Comparison of ENCODE assay signal across 8 cellular contexts in the genomic region with DNA sequence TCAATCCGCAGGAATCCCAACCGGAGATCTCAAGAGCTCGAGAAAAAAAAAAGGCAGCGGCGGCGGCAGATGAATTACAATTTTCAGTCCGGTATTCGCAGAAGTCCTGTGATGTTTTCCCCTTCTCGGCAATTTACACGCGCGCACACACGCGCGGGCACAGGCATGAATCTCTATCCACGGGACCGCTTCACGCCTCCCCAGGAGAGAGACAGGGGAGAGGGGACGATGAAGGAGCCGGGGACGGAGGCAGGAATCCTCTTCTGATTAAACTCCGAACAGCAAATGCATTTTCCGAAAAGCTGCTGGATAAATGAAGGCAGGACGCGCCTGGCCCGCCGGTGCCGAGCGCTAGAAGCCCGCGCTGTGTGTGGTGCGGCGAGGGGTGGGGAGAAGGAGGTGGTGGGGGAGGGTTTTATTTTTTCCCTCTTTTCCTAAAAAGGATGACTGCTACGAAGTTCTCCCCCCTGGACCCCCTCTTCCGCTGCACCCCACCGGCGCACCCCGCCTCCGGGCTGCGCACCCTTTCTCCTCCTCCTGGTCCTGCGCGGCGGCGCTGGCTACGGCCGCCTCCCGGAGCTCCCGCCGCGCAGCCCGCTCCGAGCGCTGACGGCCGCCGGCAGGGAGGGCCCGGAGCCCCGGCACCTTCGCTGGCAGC. TPM values are rescaled to one million over a fixed set of nuclear protein-coding genes. Genes with fewer than 3 reads are reported as not detected.
DNase-seq lines count a peak whose midpoint lies in the region; ATAC-seq and TF ChIP-seq lines count a peak whose summit lies in the region.

A gene (minus strand): TSS at position 387 of the 658 bp plus-strand sequence.

- no peaks in the 10 kb centered on the region for H3K9me3 ChIP-seq in ES-I3 (ENCODE audit: control insufficient read depth, insufficient read depth, low read length)
- H3K9me3 ChIP-seq in mucosa of descending colon = no peaks in the 10 kb centered on the region
- no peaks in the 10 kb centered on the region for H3K9me3 ChIP-seq in tibial artery

- CTCF ChIA-PET in WTC11 (lab: Charles Lee) = interaction anchor here (0.7 to 2.2 kb wide), 7 partner anchors 20 to 303 kb away, joined by 3 to 16 read pairs (median 4); no protein-coding TSS in a partner anchor

- no peaks in the 10 kb centered on the region for H3K36me3 Mint-ChIP-seq in WTC11

- H3K27me3 Mint-ChIP-seq in WTC11 (ENCODE audit: low read depth) = peaks cover 41% of the 10 kb centered on the region

- peak within 1 kb of the TSS; percentile 83 to 91 for H3K27ac ChIP-seq in tibial artery

- H3K36me3 ChIP-seq in ES-I3 (ENCODE audit: insufficient read depth, low read length) = no peaks in the 10 kb centered on the region
- no peaks in the 10 kb centered on the region for H3K36me3 ChIP-seq in mucosa of descending colon (ENCODE audit: low read depth)
- no peaks in the 10 kb centered on the region for H3K36me3 ChIP-seq in tibial artery

- H3K4me1 Mint-ChIP-seq in WTC11 = peaks cover 24% of the 10 kb centered on the region

- TF ChIP-seq CTCF in WTC11 (IDR thresholded peaks at IDR 0.05) = no peak
- TF ChIP-seq CTCF in epithelial cell of proximal tubule (conservative IDR thresholded peaks at IDR 0.05; ENCODE audit: low read depth, low read length) = no peak
- no peak for TF ChIP-seq CTCF in mucosa of descending colon (IDR thresholded peaks at IDR 0.05)
- TF ChIP-seq CTCF in tibial artery (IDR thresholded peaks at IDR 0.05) = no peak

- H3K4me1 ChIP-seq in ES-I3 (ENCODE audit: insufficient read depth, low read length) = peaks cover 4% of the 10 kb centered on the region
- H3K4me1 ChIP-seq in mucosa of descending colon (ENCODE audit: low read depth) = no peaks in the 10 kb centered on the region
- H3K4me1 ChIP-seq in tibial artery = peaks cover 0 to 57% (median 30%) of the 10 kb centered on the region in 4 donors

- H3K9me3 Mint-ChIP-seq in WTC11 = no peaks in the 10 kb centered on the region

- ATAC-seq in GM21737 (IDR thresholded peaks at IDR 0.05; ENCODE audit: unreplicated experiment) = peak; percentile 15
- peak; percentile 14 for ATAC-seq in WTC11
- ATAC-seq in mucosa of descending colon = peak; percentile 21

- H3K4me3 ChIP-seq in epithelial cell of proximal tubule (ENCODE audit: low read depth, low read length) (peak within 1 kb of the TSS; percentile 81), mucosa of descending colon (peak within 1 kb of the TSS; percentile 48), tibial artery (peak within 1 kb of the TSS; percentile 70 to 85)

- DNase-seq in M059J (ENCODE audit: low read depth) (peak; percentile 26), WTC11 (ENCODE audit: low spot score) (peak; percentile 43), epithelial cell of proximal tubule (ENCODE audit: low read depth) (no peak), mucosa of descending colon (peak in 1 of 3 donors; percentile 46), tibial artery (peak; percentile 41 to 73), SK-N-DZ (ENCODE audit: low spot score) (no peak)

- no peak within 1 kb of the TSS for H3K27ac Mint-ChIP-seq in WTC11

- POLR2A ChIA-PET in WTC11 (lab: Charles Lee) = interaction anchor here (1.2 kb wide), 1 partner anchor 294 kb away, joined by 4 read pairs; no protein-coding TSS in a partner anchor

- peak within 1 kb of the TSS; percentile 76 for H3K9ac ChIP-seq in ES-I3 (ENCODE audit: low read depth, low read length)

- intact Hi-C loops in mucosa of descending colon (cut with DNase I, micrococcal nuclease) = loop anchor here (5.0 to 10.0 kb wide), 5 partner anchors 65 to 307 kb away; no protein-coding TSS in a partner anchor
- intact Hi-C loops in tibial artery (cut with DNase I; ENCODE audit: low total_unique reads) = loop anchor here (2.0 to 5.0 kb wide), 4 partner anchors 51 to 302 kb away; no protein-coding TSS in a partner anchor

- no peaks in the 10 kb centered on the region for H3K27me3 ChIP-seq in tibial artery

- H3K4me3 Mint-ChIP-seq in WTC11 = peak within 1 kb of the TSS; percentile 91

TF ChIP-seq in WTC11, 78 proteins besides CTCF, POLR2A, EP300 and RAD21:
- TF ChIP-seq RELA (CRISPR knock-in tag; IDR thresholded peaks at IDR 0.05; ENCODE audit: borderline replicate concordance) (no peak), ELF4 (CRISPR knock-in tag; IDR thresholded peaks at IDR 0.05; ENCODE audit: low read depth) (no peak), CBFB (CRISPR knock-in tag; IDR thresholded peaks at IDR 0.05; ENCODE audit: low read depth) (no peak), IRF2 (CRISPR knock-in tag; IDR thresholded peaks at IDR 0.05; ENCODE audit: borderline replicate concordance, low read depth) (no peak), ZBTB21 (CRISPR knock-in tag; IDR thresholded peaks at IDR 0.05; ENCODE audit: borderline replicate concordance) (no peak), EMX1 (CRISPR knock-in tag; IDR thresholded peaks at IDR 0.05) (no peak)
- TF ChIP-seq, protein P1, sequence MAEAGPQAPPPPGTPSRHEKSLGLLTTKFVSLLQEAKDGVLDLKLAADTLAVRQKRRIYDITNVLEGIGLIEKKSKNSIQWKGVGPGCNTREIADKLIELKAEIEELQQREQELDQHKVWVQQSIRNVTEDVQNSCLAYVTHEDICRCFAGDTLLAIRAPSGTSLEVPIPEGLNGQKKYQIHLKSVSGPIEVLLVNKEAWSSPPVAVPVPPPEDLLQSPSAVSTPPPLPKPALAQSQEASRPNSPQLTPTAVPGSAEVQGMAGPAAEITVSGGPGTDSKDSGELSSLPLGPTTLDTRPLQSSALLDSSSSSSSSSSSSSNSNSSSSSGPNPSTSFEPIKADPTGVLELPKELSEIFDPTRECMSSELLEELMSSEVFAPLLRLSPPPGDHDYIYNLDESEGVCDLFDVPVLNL (CRISPR knock-in tag; IDR thresholded peaks at IDR 0.05; ENCODE audit: borderline replicate concordance, low read depth) = no peak
- TF ChIP-seq, protein P2, sequence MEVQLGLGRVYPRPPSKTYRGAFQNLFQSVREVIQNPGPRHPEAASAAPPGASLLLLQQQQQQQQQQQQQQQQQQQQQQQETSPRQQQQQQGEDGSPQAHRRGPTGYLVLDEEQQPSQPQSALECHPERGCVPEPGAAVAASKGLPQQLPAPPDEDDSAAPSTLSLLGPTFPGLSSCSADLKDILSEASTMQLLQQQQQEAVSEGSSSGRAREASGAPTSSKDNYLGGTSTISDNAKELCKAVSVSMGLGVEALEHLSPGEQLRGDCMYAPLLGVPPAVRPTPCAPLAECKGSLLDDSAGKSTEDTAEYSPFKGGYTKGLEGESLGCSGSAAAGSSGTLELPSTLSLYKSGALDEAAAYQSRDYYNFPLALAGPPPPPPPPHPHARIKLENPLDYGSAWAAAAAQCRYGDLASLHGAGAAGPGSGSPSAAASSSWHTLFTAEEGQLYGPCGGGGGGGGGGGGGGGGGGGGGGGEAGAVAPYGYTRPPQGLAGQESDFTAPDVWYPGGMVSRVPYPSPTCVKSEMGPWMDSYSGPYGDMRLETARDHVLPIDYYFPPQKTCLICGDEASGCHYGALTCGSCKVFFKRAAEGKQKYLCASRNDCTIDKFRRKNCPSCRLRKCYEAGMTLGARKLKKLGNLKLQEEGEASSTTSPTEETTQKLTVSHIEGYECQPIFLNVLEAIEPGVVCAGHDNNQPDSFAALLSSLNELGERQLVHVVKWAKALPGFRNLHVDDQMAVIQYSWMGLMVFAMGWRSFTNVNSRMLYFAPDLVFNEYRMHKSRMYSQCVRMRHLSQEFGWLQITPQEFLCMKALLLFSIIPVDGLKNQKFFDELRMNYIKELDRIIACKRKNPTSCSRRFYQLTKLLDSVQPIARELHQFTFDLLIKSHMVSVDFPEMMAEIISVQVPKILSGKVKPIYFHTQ (CRISPR knock-in tag; IDR thresholded peaks at IDR 0.05) = no peak
- TF ChIP-seq, protein P3, sequence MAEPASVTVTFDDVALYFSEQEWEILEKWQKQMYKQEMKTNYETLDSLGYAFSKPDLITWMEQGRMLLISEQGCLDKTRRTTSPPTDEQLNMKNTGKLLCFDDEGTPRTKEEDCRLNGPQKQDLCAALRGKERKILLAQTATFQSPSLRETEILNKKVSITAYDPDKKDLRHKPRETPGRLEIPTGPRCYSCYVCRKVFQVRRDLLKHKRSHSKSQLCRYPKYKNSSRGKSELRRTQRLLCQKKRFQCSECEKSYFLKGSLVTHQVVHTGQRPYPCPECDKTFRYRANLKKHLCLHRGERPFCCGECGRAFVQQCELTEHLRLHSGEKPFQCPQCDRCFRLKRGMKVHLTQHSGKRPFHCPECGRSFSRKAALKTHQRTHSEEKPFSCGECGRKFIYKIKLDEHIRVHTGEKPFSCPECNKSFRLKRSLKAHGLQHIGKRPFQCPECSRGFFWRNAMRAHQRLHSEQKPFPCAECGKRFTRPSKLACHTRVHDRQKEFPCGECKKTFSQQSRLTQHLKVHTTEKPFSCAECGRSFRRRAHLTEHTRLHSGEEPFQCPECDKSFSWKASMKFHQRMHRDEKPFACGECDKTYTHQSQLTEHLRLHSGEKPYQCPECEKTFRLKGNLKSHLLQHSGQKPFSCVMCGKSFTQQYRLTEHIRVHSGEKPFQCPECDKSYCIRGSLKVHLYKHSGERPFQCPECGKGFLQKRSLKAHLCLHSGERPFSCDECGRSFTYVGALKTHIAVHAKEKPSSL (CRISPR knock-in tag; conservative IDR thresholded peaks at IDR 0.05) = no peak

RNA-seq across cellular contexts. Expression of the gene that starts here (rescaled TPM):
- total RNA-seq in M059J (2014; rRNA removed; shearing (Covaris generic)) = 0.07 TPM in 1 of 2 replicates, not detected in the other
- 2.2 to 2.6 TPM (median 2.3 TPM) in 3 replicates for total RNA-seq in WTC11 (2021)
- total RNA-seq in epithelial cell of proximal tubule = 3.0 and 4.7 TPM in 2 replicates
- total RNA-seq in mucosa of descending colon = 10 to 100 TPM; 17.7 to 25.7 (median 20.5) TPM
- 16.1 and 17.4 TPM in 2 replicates for polyA plus RNA-seq in SK-N-DZ (2014; cell fraction: cytosol; rRNA removed)
- polyA plus RNA-seq in SK-N-DZ (2014; cell fraction: nucleus; rRNA removed) = 6.6 and 7.0 TPM in 2 replicates

Comparison
In these comparisons a context has a peak if more than half of its experiments do, and no peak if none do; other contexts are left out.
1. Peak in DNase-seq in M059J; RNA of the gene not detected or under 1 TPM.
2. DNase-seq: peak in WTC11 (single experiment) and tibial artery (2 of 2); none in epithelial cell of proximal tubule (single experiment) and SK-N-DZ (single experiment).
3. Peak in every context shown above with its lines, with median percentiles within 50 percentile points of each other: ATAC-seq and H3K4me3 ChIP-seq.